ENCODE assay signal across 16 cellular contexts in genomic region chr3:182692021-182692420, GRCh38.
DNase-seq lines count a peak whose midpoint lies in the region; ATAC-seq and TF ChIP-seq lines count a peak whose summit lies in the region.
"Had no signal": no experiment of that assay in that cellular context is flagged by ENCODE, and none has a peak within 500 bp of the region (broad histone marks: within the 10 kb centered on the region; RNA-seq: fewer than 3 reads in every experiment).

No MANE protein-coding gene starts in this region.

- POLR2A ChIA-PET in Panc1 (lab: Charles Lee) = no interaction called here
- POLR2A ChIA-PET in activated CD8-positive, alpha-beta T cell treated with anti-CD3 and anti-CD28 coated beads for 36 hours (lab: Charles Lee) = no interaction called here

- no peak for TF ChIP-seq CTCF in Panc1 (IDR thresholded peaks at IDR 0.05)
- no peak for TF ChIP-seq CTCF in activated CD8-positive, alpha-beta T cell treated with anti-CD3 and anti-CD28 coated beads for 36 hours (IDR thresholded peaks at IDR 0.05)

- no peak overlapping the region for H3K4me3 Mint-ChIP-seq in activated naive CD4-positive, alpha-beta T cell treated with anti-CD3 and anti-CD28 coated beads, Interleukin-2, amount 10 ng/mL, durations not matched to agents 7 days and 5 days
- no peak overlapping the region for H3K4me3 Mint-ChIP-seq in activated CD8-positive, alpha-beta T cell treated with anti-CD3 and anti-CD28 coated beads for 36 hours
- H3K4me3 Mint-ChIP-seq: activated CD4-positive, alpha-beta T cell treated with anti-CD3 and anti-CD28 coated beads for 36 hours; activated T-cell treated with anti-CD3 and anti-CD28 coated beads, Interleukin-2, amount 50 U/mL, for 4 hours; immature natural killer cell; neural crest cell had no signal

- peak; percentile 58 for ATAC-seq in GM18519 (IDR thresholded peaks at IDR 0.05; ENCODE audit: low FRiP score, unreplicated experiment)
- ATAC-seq in GM21367 (IDR thresholded peaks at IDR 0.05; ENCODE audit: unreplicated experiment) = peak; percentile 81
- peak; percentile 68 for ATAC-seq in HG03025 (IDR thresholded peaks at IDR 0.05; ENCODE audit: low FRiP score, unreplicated experiment)
- peak; percentile 21; the same call in 1 of the 2 replicates for ATAC-seq in Panc1
- no peak for ATAC-seq in left cardiac atrium
- ATAC-seq in activated CD8-positive, alpha-beta T cell treated with anti-CD3 and anti-CD28 coated beads for 36 hours = no peak
- ATAC-seq: activated CD4-positive, alpha-beta T cell treated with anti-CD3 and anti-CD28 coated beads for 36 hours; activated T-cell treated with anti-CD3 and anti-CD28 coated beads, Interleukin-2, amount 50 U/mL, for 4 hours had no signal

- H3K27ac ChIP-seq in Panc1 (ENCODE audit: low read length) = no peak overlapping the region

- H3K27me3 Mint-ChIP-seq in activated naive CD4-positive, alpha-beta T cell treated with anti-CD3 and anti-CD28 coated beads, Interleukin-2, amount 10 ng/mL, durations not matched to agents 7 days and 5 days = peaks cover 34% of the 10 kb centered on the region
- H3K27me3 Mint-ChIP-seq in activated CD8-positive, alpha-beta T cell treated with anti-CD3 and anti-CD28 coated beads for 36 hours = peaks cover 10% of the 10 kb centered on the region

- H3K9me3 ChIP-seq in Panc1 (ENCODE audit: control insufficient read depth, insufficient read depth, low read depth, low read length) = no peaks in the 10 kb centered on the region

- in situ Hi-C loops in Panc1 (cut with HindIII; ENCODE audit: low pct_unique_long_range_greater_than_20kb, low sequenced_read_pairs) = no loop called here

- H3K4me3 ChIP-seq in Panc1 (ENCODE audit: low read depth in 2 of 2, low read length in 2 of 2) = no peak overlapping the region

- no peaks in the 10 kb centered on the region for H3K4me1 Mint-ChIP-seq in activated naive CD4-positive, alpha-beta T cell treated with anti-CD3 and anti-CD28 coated beads, Interleukin-2, amount 10 ng/mL, durations not matched to agents 7 days and 5 days
- no peaks in the 10 kb centered on the region for H3K4me1 Mint-ChIP-seq in activated CD8-positive, alpha-beta T cell treated with anti-CD3 and anti-CD28 coated beads for 36 hours (ENCODE audit: low read depth)
- H3K4me1 Mint-ChIP-seq: activated CD4-positive, alpha-beta T cell treated with anti-CD3 and anti-CD28 coated beads for 36 hours; immature natural killer cell had no signal

- intact Hi-C loops in Panc1 (cut with micrococcal nuclease; ENCODE audit: unreplicated experiment) (no loop called here), left cardiac atrium (cut with DNase I) (no loop called here)
- intact Hi-C loops in activated CD8-positive, alpha-beta T cell treated with anti-CD3 and anti-CD28 coated beads for 36 hours (cut with micrococcal nuclease) = no loop called here

- H3K4me1 ChIP-seq in Panc1 (ENCODE audit: control insufficient read depth, insufficient read depth, low read length) = no peaks in the 10 kb centered on the region; the same call in 1 of the 2 replicates

- H3K27me3 ChIP-seq in Panc1 (ENCODE audit: control insufficient read depth, insufficient read depth, low read length) = peaks cover 21% of the 10 kb centered on the region

- DNase-seq in Panc1 (ENCODE audit: low read depth, low spot score) (no peak), left cardiac atrium (no peak), NCI-H1048 (lab: John Stamatoyannopoulos, UW) (no peak)
- no peak for DNase-seq in activated naive CD4-positive, alpha-beta T cell treated with anti-CD3 and anti-CD28 coated beads, Interleukin-2, amount 10 ng/mL, durations not matched to agents 7 days and 5 days
- DNase-seq in activated CD8-positive, alpha-beta T cell treated with anti-CD3 and anti-CD28 coated beads for 36 hours = no peak
- DNase-seq: activated CD4-positive, alpha-beta T cell treated with anti-CD3 and anti-CD28 coated beads for 36 hours; activated T-cell treated with anti-CD3 and anti-CD28 coated beads, Interleukin-2, amount 50 U/mL, for 4 hours; DMS 273 treated with DMSO at 0.1 percent for 48 hours; immature natural killer cell; mesendoderm; NCI-H2029; retina had no signal

- CTCF ChIA-PET in Panc1 (lab: Charles Lee) = no interaction called here
- CTCF ChIA-PET in activated naive CD4-positive, alpha-beta T cell treated with anti-CD3 and anti-CD28 coated beads, Interleukin-2, amount 10 ng/mL, durations not matched to agents 7 days and 5 days (lab: Charles Lee) = no interaction called here
- CTCF ChIA-PET in activated CD8-positive, alpha-beta T cell treated with anti-CD3 and anti-CD28 coated beads for 36 hours (lab: Charles Lee) = interaction anchor here (1.6 kb wide), 1 partner anchor 9 kb away, joined by 6 read pairs; no protein-coding TSS in a partner anchor

- no TSS peak for BruUV-seq in Panc1 (replicated peaks; lab: Mats Ljungman, UMichigan)

- H3K27ac Mint-ChIP-seq in activated naive CD4-positive, alpha-beta T cell treated with anti-CD3 and anti-CD28 coated beads, Interleukin-2, amount 10 ng/mL, durations not matched to agents 7 days and 5 days = no peak overlapping the region
- no peak overlapping the region for H3K27ac Mint-ChIP-seq in activated CD8-positive, alpha-beta T cell treated with anti-CD3 and anti-CD28 coated beads for 36 hours
- H3K27ac Mint-ChIP-seq: activated CD4-positive, alpha-beta T cell treated with anti-CD3 and anti-CD28 coated beads for 36 hours; immature natural killer cell had no signal

- no peaks in the 10 kb centered on the region for H3K36me3 Mint-ChIP-seq in activated naive CD4-positive, alpha-beta T cell treated with anti-CD3 and anti-CD28 coated beads, Interleukin-2, amount 10 ng/mL, durations not matched to agents 7 days and 5 days
- H3K36me3 Mint-ChIP-seq in activated CD8-positive, alpha-beta T cell treated with anti-CD3 and anti-CD28 coated beads for 36 hours (ENCODE audit: low read depth) = no peaks in the 10 kb centered on the region

- no peaks in the 10 kb centered on the region for H3K9me3 Mint-ChIP-seq in activated naive CD4-positive, alpha-beta T cell treated with anti-CD3 and anti-CD28 coated beads, Interleukin-2, amount 10 ng/mL, durations not matched to agents 7 days and 5 days
- H3K9me3 Mint-ChIP-seq in activated CD8-positive, alpha-beta T cell treated with anti-CD3 and anti-CD28 coated beads for 36 hours = no peaks in the 10 kb centered on the region
- H3K9me3 Mint-ChIP-seq: activated T-cell treated with anti-CD3 and anti-CD28 coated beads, Interleukin-2, amount 50 U/mL, for 4 hours; immature natural killer cell; neural crest cell had no signal

- no peaks in the 10 kb centered on the region for H3K36me3 ChIP-seq in Panc1 (ENCODE audit: control insufficient read depth, insufficient read depth, low read length)

Comparison
In these comparisons a context has a peak if more than half of its experiments do, and no peak if none do; other contexts are left out.
1. ATAC-seq: peak in GM18519 (single experiment), GM21367 (single experiment), HG03025 (single experiment) and Panc1 (single experiment); none in left cardiac atrium (0 of 2) and activated CD8-positive, alpha-beta T cell treated with anti-CD3 and anti-CD28 coated beads for 36 hours (single experiment).